Comparison of ENCODE assay signal across 11 cellular contexts in the genomic region with DNA sequence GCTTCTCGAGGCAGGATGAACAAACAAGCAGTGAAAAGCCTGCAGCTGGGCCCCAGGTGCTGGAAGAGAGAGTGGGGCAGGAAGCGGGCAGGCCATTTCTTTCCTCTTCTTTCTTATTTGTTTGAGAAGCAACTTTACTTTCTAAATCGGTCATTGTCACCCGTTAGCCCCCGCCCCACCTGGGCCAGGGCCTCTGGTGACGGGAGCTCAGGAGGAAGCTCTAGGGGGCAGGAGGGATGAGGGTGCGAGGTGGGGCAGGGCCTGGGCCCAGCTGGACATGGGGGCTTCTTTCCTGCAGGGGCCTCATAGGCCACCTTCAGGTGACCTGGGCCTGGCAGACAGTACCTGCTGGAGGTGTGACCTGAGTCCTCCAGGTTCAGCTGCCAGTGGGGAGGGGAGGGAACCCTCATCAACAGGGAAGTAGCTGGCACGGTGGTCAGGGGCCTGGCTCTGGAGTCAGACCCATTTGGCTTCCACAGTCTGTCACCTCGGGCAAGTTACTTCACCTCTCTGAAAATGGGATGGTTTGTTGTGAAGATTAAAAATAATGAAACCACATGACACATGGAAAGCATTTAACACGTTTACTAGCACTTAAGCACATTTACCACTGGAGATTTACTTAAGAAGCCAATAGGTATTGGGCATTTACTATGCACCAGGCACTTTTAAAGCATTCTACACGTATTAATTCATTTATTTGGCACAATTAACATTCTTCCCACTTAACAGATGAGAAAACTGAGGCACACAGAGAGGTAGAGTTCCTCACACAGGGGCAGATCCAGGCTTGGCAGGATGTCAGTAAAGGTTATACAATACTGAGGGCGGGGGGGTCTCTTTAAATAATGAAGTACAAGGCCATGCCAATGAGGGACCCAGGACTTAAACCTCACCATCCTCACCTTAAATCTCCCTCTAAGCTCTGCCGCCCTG. TPM values are rescaled to one million over a fixed set of nuclear protein-coding genes. Genes with fewer than 3 reads are reported as not detected.
DNase-seq lines count a peak whose midpoint lies in the region; ATAC-seq and TF ChIP-seq lines count a peak whose summit lies in the region.
"Had no signal": no experiment of that assay in that cellular context is flagged by ENCODE, and none has a peak within 500 bp of the region (broad histone marks: within the 10 kb centered on the region; RNA-seq: fewer than 3 reads in every experiment).

No MANE protein-coding gene starts in this region.

- H3K27ac ChIP-seq in Peyer's patch (peak overlapping the region; percentile 39 to 88 (median 72)), breast epithelium (peak overlapping the region; percentile 11 to 32), WERI-Rb-1 (no peak overlapping the region)

- H3K4me3 ChIP-seq in Peyer's patch: no peak overlapping the region
- no peak overlapping the region for H3K4me3 ChIP-seq in breast epithelium
- H3K4me3 ChIP-seq in WERI-Rb-1 (ENCODE audit: low read depth, low read length): no peak overlapping the region
- H3K4me3 ChIP-seq: heart left ventricle had no signal

- TF ChIP-seq POLR2A in Peyer's patch (IDR thresholded peaks at IDR 0.05) (no peak), breast epithelium (IDR thresholded peaks at IDR 0.05) (no peak)

- H3K36me3 Mint-ChIP-seq in glutamatergic neuron (ENCODE audit: unreplicated experiment): no peaks in the 10 kb centered on the region

- H3K4me1 Mint-ChIP-seq in glutamatergic neuron (ENCODE audit: low read depth, unreplicated experiment): no peaks in the 10 kb centered on the region

- peaks cover 0 to 26% (median 16%) of the 10 kb centered on the region in 4 donors for H3K4me1 ChIP-seq in Peyer's patch
- no peaks in the 10 kb centered on the region for H3K4me1 ChIP-seq in breast epithelium
- H3K4me1 ChIP-seq: BE2C had no signal

- no peak for ATAC-seq in HG03039 (IDR thresholded peaks at IDR 0.05; ENCODE audit: unreplicated experiment)
- ATAC-seq: heart left ventricle, Right ventricle myocardium inferior had no signal

- H3K36me3 ChIP-seq in Peyer's patch (no peaks in the 10 kb centered on the region), breast epithelium (no peaks in the 10 kb centered on the region), WERI-Rb-1 (no peaks in the 10 kb centered on the region)
- H3K36me3 ChIP-seq: BE2C, heart left ventricle had no signal

- no peak overlapping the region for H3K27ac Mint-ChIP-seq in glutamatergic neuron (ENCODE audit: unreplicated experiment)

- peaks cover 3% of the 10 kb centered on the region for H3K9me3 Mint-ChIP-seq in glutamatergic neuron (ENCODE audit: unreplicated experiment)

- TF ChIP-seq CTCF in Peyer's patch (IDR thresholded peaks at IDR 0.05): no peak
- TF ChIP-seq CTCF in breast epithelium (IDR thresholded peaks at IDR 0.05): no peak
- no peak for TF ChIP-seq CTCF in glutamatergic neuron (IDR thresholded peaks at IDR 0.05; ENCODE audit: partially characterized antibody, unreplicated experiment)
- no peak for TF ChIP-seq CTCF in WERI-Rb-1 (IDR thresholded peaks at IDR 0.05; ENCODE audit: low read depth, low read length)

- H3K27me3 Mint-ChIP-seq in glutamatergic neuron (ENCODE audit: unreplicated experiment): peaks cover 15% of the 10 kb centered on the region

- intact Hi-C loops in breast epithelium (cut with DNase I; ENCODE audit: low total_unique reads): no loop called here

- DNase-seq in stimulated activated CD4-positive, alpha-beta T cell treated with anti-CD3 and anti-CD28 coated beads, Interleukin-15, amount 100 ng/mL, for 24 hours: peak; percentile 58
- DNase-seq in stimulated activated CD4-positive, alpha-beta T cell treated with anti-CD3 and anti-CD28 coated beads, Interleukin-12 subunit alpha, Interleukin-12 subunit beta, amount 100 ng/mL, for 4 hours: no peak
- DNase-seq in Peyer's patch: peak in 2 of 3 donors; percentile 84 to 85
- DNase-seq in breast epithelium (ENCODE audit: low spot score in 2 of 2): peak in 1 of 2 donors; percentile 35
- no peak for DNase-seq in glutamatergic neuron
- DNase-seq in GOT3 (lab: John Stamatoyannopoulos, UW): no peak
- no peak for DNase-seq in WERI-Rb-1
- DNase-seq: BE2C, heart left ventricle had no signal

- no peaks in the 10 kb centered on the region for H3K27me3 ChIP-seq in Peyer's patch
- no peaks in the 10 kb centered on the region for H3K27me3 ChIP-seq in breast epithelium
- H3K27me3 ChIP-seq in WERI-Rb-1 (ENCODE audit: insufficient read depth, low read depth, severe bottlenecking): no peaks in the 10 kb centered on the region
- H3K27me3 ChIP-seq: BE2C, heart left ventricle had no signal

- H3K9me3 ChIP-seq in Peyer's patch (no peaks in the 10 kb centered on the region), breast epithelium (no peaks in the 10 kb centered on the region), WERI-Rb-1 (ENCODE audit: severe bottlenecking) (no peaks in the 10 kb centered on the region)
- H3K9me3 ChIP-seq: BE2C, heart left ventricle had no signal

- no peak overlapping the region for H3K4me3 Mint-ChIP-seq in glutamatergic neuron (ENCODE audit: unreplicated experiment)

RNA-seq across cellular contexts. Expression of a gene that starts 54.2 kb away (rescaled TPM):
- total RNA-seq in Peyer's patch (100 to 1,000 TPM; 121 to 224 (median 167) TPM), breast epithelium (100 to 1,000 TPM in 1 of 3 donors, 10 to 100 TPM in 2; 79.9 to 133 (median 90.9) TPM), glutamatergic neuron (ENCODE audit: unreplicated experiment) (10.9 TPM)

Comparison
In these comparisons a context has a peak if more than half of its experiments do, and no peak if none do; other contexts are left out.
1. DNase-seq: peak in stimulated activated CD4-positive, alpha-beta T cell treated with anti-CD3 and anti-CD28 coated beads, Interleukin-15, amount 100 ng/mL, for 24 hours (single experiment) and Peyer's patch (2 of 3); none in stimulated activated CD4-positive, alpha-beta T cell treated with anti-CD3 and anti-CD28 coated beads, Interleukin-12 subunit alpha, Interleukin-12 subunit beta, amount 100 ng/mL, for 4 hours (single experiment), glutamatergic neuron (single experiment), GOT3 (single experiment) and WERI-Rb-1 (single experiment).